1 cellular context compared by ENCODE assay signal in the genomic region with DNA sequence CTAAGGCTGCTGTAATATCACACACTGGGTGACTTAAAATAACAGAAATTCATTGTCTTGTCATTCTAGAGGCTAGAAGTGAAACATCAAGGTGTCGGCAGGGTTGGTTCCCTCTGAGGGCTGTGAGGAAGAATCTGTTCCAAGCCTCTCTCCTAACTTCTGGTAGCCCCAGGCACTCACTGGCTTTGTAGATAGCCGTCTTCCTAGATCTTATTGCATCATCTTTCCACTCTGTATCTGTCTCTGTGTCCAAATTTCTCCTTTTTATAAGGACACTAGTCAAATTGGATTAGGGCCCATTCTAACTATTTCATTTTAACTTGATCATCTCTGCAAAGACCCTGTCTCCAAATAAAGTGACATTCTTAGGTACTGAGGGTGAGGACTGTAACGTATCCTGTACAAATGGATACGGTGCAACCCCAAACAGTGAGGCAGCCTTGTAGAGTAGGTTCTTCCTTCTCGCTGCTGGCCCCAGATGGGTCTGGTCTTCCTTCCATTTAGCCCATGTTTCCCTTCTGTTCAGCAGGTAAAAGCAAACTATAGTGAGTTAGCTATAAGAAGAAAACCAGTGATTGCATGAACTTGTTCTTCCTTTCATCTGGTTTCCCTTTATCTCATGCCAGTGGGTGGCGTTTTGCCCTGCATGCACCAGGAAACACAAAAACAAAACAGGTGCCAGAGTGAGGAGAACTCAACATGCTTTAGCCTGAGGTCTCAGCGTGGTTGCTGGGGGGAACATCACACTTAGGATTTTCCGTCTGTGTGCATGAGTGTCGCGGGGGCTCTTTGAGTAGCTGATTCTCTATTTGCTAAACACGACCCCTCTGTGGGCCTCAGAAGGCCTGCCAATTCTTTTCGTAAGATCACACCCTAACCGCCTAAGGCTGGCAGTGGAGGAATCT.
TF ChIP-seq lines count a peak whose summit lies in the region.

No MANE protein-coding gene starts in this region.

TF ChIP-seq in HEK293, 187 proteins besides CTCF, POLR2A, EP300 and RAD21:
- TF ChIP-seq ZNF350 (tag by site-specific recombination; IDR thresholded peaks at IDR 0.05), result no peak
- TF ChIP-seq ZNF548 (tag by site-specific recombination; IDR thresholded peaks at IDR 0.05), result 0 out of 2 replicates have a peak, but pooled peaks have one; percentile 48
- TF ChIP-seq ZIC2 (tag by site-specific recombination; IDR thresholded peaks at IDR 0.05), result peak; percentile 53
TF ChIP-seq in HEK293: peak in this region for 2.
